Comparison of ENCODE assay signal across 1 cellular context in the genomic region with DNA sequence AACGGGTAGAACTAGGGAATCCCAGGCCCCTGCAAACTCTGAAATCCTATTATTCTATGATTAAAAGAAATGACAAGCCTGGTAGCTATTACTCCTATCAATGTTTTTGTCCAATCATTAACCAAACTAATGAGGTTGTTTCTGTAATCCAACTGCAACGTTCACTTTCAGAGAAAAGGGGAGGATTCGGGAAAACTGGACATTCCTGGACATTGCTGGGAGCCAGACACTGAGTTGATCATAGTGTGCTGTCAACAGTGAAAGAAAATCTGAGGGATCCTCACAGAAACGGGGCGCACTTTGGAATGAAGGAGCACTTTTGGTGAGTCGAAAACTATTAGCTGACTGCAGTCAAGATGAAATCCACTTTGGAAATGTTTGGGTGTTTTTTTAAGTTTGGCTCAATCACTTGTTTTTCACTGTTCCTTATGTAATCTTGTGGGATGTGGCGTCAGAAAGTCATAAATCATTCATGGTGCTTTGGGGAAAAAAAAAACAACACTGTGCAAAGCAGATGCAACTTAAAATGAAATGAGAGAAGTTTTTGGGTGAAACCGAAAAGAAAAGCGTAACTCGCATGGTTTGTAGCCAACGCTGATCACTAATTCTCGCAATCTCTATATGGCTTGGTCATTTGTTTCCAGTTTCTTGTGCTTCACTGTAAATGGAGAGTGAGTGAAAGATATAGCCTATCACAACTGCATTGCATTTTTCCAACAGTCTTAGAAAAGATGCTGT.
TF ChIP-seq lines count a peak whose summit lies in the region.

No MANE protein-coding gene starts in this region.

TF ChIP-seq in K562, 482 proteins besides CTCF, POLR2A, EP300 and RAD21 (continued from another document):
- TF ChIP-seq, protein P1, sequence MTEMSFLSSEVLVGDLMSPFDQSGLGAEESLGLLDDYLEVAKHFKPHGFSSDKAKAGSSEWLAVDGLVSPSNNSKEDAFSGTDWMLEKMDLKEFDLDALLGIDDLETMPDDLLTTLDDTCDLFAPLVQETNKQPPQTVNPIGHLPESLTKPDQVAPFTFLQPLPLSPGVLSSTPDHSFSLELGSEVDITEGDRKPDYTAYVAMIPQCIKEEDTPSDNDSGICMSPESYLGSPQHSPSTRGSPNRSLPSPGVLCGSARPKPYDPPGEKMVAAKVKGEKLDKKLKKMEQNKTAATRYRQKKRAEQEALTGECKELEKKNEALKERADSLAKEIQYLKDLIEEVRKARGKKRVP (CRISPR knock-in tag; IDR thresholded peaks at IDR 0.05): 0 out of 2 replicates have a peak, but pooled peaks have one; percentile 27
- TF ChIP-seq BCOR (IDR thresholded peaks at IDR 0.05) (no peak), MEIS2 (IDR thresholded peaks at IDR 0.05; ENCODE audit: partially characterized antibody) (peak; percentile 93), MEF2D (tag; conservative IDR thresholded peaks at IDR 0.05; ENCODE audit: low read depth) (no peak), ZNF384 (IDR thresholded peaks at IDR 0.05; ENCODE audit: low read depth, low read length) (peak; percentile 67; the same call in 1 of the 2 replicates), CEBPG (CRISPR knock-in tag; IDR thresholded peaks at IDR 0.05) (no peak), CEBPG (tag; conservative IDR thresholded peaks at IDR 0.05 in 1 of 2, IDR thresholded peaks at IDR 0.05 in 1 of 2) (peak; percentile 74 to 80)
- TF ChIP-seq, protein P2, sequence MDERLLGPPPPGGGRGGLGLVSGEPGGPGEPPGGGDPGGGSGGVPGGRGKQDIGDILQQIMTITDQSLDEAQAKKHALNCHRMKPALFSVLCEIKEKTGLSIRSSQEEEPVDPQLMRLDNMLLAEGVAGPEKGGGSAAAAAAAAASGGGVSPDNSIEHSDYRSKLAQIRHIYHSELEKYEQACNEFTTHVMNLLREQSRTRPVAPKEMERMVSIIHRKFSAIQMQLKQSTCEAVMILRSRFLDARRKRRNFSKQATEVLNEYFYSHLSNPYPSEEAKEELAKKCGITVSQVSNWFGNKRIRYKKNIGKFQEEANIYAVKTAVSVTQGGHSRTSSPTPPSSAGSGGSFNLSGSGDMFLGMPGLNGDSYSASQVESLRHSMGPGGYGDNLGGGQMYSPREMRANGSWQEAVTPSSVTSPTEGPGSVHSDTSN (CRISPR knock-in tag; IDR thresholded peaks at IDR 0.05; ENCODE audit: low read depth): no peak
- TF ChIP-seq, protein P2 (tag; conservative IDR thresholded peaks at IDR 0.05; ENCODE audit: low read depth): peak; percentile 88
- TF ChIP-seq, protein P3, sequence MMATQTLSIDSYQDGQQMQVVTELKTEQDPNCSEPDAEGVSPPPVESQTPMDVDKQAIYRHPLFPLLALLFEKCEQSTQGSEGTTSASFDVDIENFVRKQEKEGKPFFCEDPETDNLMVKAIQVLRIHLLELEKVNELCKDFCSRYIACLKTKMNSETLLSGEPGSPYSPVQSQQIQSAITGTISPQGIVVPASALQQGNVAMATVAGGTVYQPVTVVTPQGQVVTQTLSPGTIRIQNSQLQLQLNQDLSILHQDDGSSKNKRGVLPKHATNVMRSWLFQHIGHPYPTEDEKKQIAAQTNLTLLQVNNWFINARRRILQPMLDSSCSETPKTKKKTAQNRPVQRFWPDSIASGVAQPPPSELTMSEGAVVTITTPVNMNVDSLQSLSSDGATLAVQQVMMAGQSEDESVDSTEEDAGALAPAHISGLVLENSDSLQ (IDR thresholded peaks at IDR 0.05): peak; percentile 89
